8 cellular contexts compared by ENCODE assay signal in genomic region chr13:49627831-49628652, GRCh38. TPM values are rescaled to one million over a fixed set of nuclear protein-coding genes. Genes with fewer than 3 reads are reported as not detected.
DNase-seq lines count a peak whose midpoint lies in the region; ATAC-seq and TF ChIP-seq lines count a peak whose summit lies in the region.

Gene ARL11, plus strand, starts transcription at chr13:49628507. Its CDS starts 1,941 bp downstream, at chr13:49630448.

- H4K5ac ChIP-seq in H9 (ENCODE audit: insufficient read length, low read depth, low read length), result no peak within 1 kb of the TSS

- no peak within 1 kb of the TSS for H2BK15ac ChIP-seq in H9 (ENCODE audit: low read depth, low read length)

- no peak within 1 kb of the TSS for H2BK120ac ChIP-seq in H9 (ENCODE audit: low read depth, low read length, poor library complexity, severe bottlenecking)

- no peak within 1 kb of the TSS for H3T11ph ChIP-seq in H9 (ENCODE audit: low read length)

- no peak within 1 kb of the TSS for H4K8ac ChIP-seq in H9 (replicated peaks; ENCODE audit: insufficient read length, low read depth, low read length)

- peak; percentile 35 to 60 for ATAC-seq in left cardiac atrium

- H3K23me2 ChIP-seq in H9 (ENCODE audit: insufficient read length, low read depth, low read length, poor library complexity, severe bottlenecking), result no peaks in the 10 kb centered on the region

- no peak within 1 kb of the TSS for H3K9ac ChIP-seq in H9 (ENCODE audit: extremely low read depth, insufficient read length, low read length)

- H3K23ac ChIP-seq in H9 (ENCODE audit: insufficient read length, low read depth, low read length), result no peak within 1 kb of the TSS

- no peak within 1 kb of the TSS for H4K91ac ChIP-seq in H9 (ENCODE audit: insufficient read length, low read depth, low read length)

- no peak within 1 kb of the TSS for H3K14ac ChIP-seq in H9 (ENCODE audit: insufficient read depth, low read length)

- H2BK20ac ChIP-seq in H9 (ENCODE audit: low read depth, low read length, poor library complexity, severe bottlenecking), result no peak within 1 kb of the TSS

- intact Hi-C loops in left cardiac atrium (cut with DNase I), result no loop called here

- no peak within 1 kb of the TSS for H3K4ac ChIP-seq in H9 (ENCODE audit: low read depth, low read length)

- H3K4me1 ChIP-seq in H9 (ENCODE audit: insufficient read depth, low read length), result no peaks in the 10 kb centered on the region

- no peak within 1 kb of the TSS for H3K27ac ChIP-seq in H9 (ENCODE audit: insufficient read length, low read depth, low read length)

- H3K18ac ChIP-seq in H9 (ENCODE audit: insufficient read length, low read depth, low read length), result peak within 1 kb of the TSS; percentile 40

- TF ChIP-seq CTCF in GM12864 (IDR thresholded peaks at IDR 0.05; ENCODE audit: low read depth, low read length, missing control alignments), result no peak
- TF ChIP-seq CTCF in H9 (conservative IDR thresholded peaks at IDR 0.05), result no peak

- H3K4me2 ChIP-seq in H9 (ENCODE audit: insufficient read depth, insufficient read length, low read length), result peak within 1 kb of the TSS; percentile 3

- WGBS in H9 (ENCODE audit: extremely low coverage, insufficient read length, low lambda C conversion rate), result no CpG with 5 or more reads among the region's 17 CpGs

- H3K36me3 Mint-ChIP-seq in H9 (ENCODE audit: insufficient read depth in 1 of 3, low read depth in 3 of 3), result no peaks in the 10 kb centered on the region

- no peaks in the 10 kb centered on the region for H3K9me3 ChIP-seq in H9 (ENCODE audit: control insufficient read depth, low read depth, low read length)

- peak within 1 kb of the TSS in 2 of 3 experiments; percentile 35 to 58; a peak in 2 of 7 replicates for H3K27ac Mint-ChIP-seq in H9

- H4K20me1 ChIP-seq in H9 (ENCODE audit: control insufficient read depth, insufficient read depth, insufficient read length), result no peaks in the 10 kb centered on the region

- peaks cover 2% of the 10 kb centered on the region for H3K27me3 Mint-ChIP-seq in H9 (ENCODE audit: low read depth)

- peak within 1 kb of the TSS; percentile 69 for H2AFZ ChIP-seq in H9 (ENCODE audit: low read length)

- H3K27me3 ChIP-seq in H9 (ENCODE audit: insufficient read depth, low read length), result no peaks in the 10 kb centered on the region

- no peaks in the 10 kb centered on the region for H3K9me3 Mint-ChIP-seq in H9

- no peak within 1 kb of the TSS for H2BK12ac ChIP-seq in H9 (ENCODE audit: insufficient read length, low read depth, low read length)

- peak within 1 kb of the TSS; percentile 86 for H3K4me3 ChIP-seq in GM12864 (ENCODE audit: low read depth, low read length)

- H3K79me2 ChIP-seq in H9 (ENCODE audit: insufficient read depth, low read length), result no peaks in the 10 kb centered on the region

- no peak within 1 kb of the TSS for H2BK5ac ChIP-seq in H9 (ENCODE audit: insufficient read length, low read length)

- peak within 1 kb of the TSS; percentile 56 to 72 for H3K4me3 Mint-ChIP-seq in H9

- DNase-seq in GM12864 (ENCODE audit: low read depth) (peak; percentile 45), H9 (peak; percentile 92), NAMALWA (ENCODE audit: low spot score) (peak; percentile 92), activated T-cell treated with anti-CD3 and anti-CD28 coated beads for 1 hour (ENCODE audit: low read depth) (peak; percentile 39), left cardiac atrium (peak; percentile 60), NK-92 (lab: John Stamatoyannopoulos, UW; ENCODE audit: unreplicated experiment) (no peak), NCI-H2171 (lab: John Stamatoyannopoulos, UW) (no peak)
- peak; percentile 16 to 38 for DNase-seq in stimulated activated CD4-positive, alpha-beta T cell treated with anti-CD3 and anti-CD28 coated beads, Interleukin-15, amount 100 ng/mL, for 1 hour (ENCODE audit: low read depth in 1 of 2, low spot score in 1 of 2)

- H3K79me1 ChIP-seq in H9 (ENCODE audit: insufficient read depth, low read depth, low read length, poor library complexity, severe bottlenecking), result no peaks in the 10 kb centered on the region

- no peak within 1 kb of the TSS for H3K56ac ChIP-seq in H9 (ENCODE audit: insufficient read length, low read depth, low read length)

- no peak within 1 kb of the TSS for H2AK5ac ChIP-seq in H9 (ENCODE audit: insufficient read length, low read length)

- H3K4me1 Mint-ChIP-seq in H9, result peaks cover 7 to 23% of the 10 kb centered on the region in 2 experiments

RNA-seq across cellular contexts. Expression of gene ARL11, which starts in this region (rescaled TPM):
- total RNA-seq in H9 (2021) (0.33 and 0.42 TPM in 2 replicates), left cardiac atrium (1 to 10 TPM in 1 of 2 donors, under 1 TPM in 1; 0.44 to 1.7 TPM)

Comparison
In these comparisons a context has a peak if more than half of its experiments do, and no peak if none do; other contexts are left out.
1. Peak in DNase-seq and H3K4me2 ChIP-seq in H9; RNA of the gene not detected or under 1 TPM.
2. DNase-seq: peak in GM12864 (single experiment), NAMALWA (single experiment), activated T-cell treated with anti-CD3 and anti-CD28 coated beads for 1 hour (single experiment), left cardiac atrium (single experiment) and stimulated activated CD4-positive, alpha-beta T cell treated with anti-CD3 and anti-CD28 coated beads, Interleukin-15, amount 100 ng/mL, for 1 hour (2 of 2); none in NK-92 (single experiment) and NCI-H2171 (single experiment).